In genomic region chr12:131128556-131128955, GRCh38 we compare ENCODE assay signal across 26 cellular contexts.
"Had no signal": no experiment of that assay in that cellular context is flagged by ENCODE, and none has a peak within 500 bp of the region (broad histone marks: within the 10 kb centered on the region; RNA-seq: fewer than 3 reads in every experiment).

No MANE protein-coding gene starts in this region.

- H3K4me3 Mint-ChIP-seq: dendritic cell treated with granulocyte-macrophage colony-stimulating factor and Interleukin-4, amounts not matched to agents 40 ng/mL and 50 ng/mL, for 4 days; immature natural killer cell; nephron progenitor cell; stimulated activated effector memory CD8-positive, alpha-beta T cell treated with anti-CD3 and anti-CD28 coated beads, Interleukin-12 subunit alpha, Interleukin-12 subunit beta, amount 100 ng/mL, for 72 hours had no signal

- H3K4me3 ChIP-seq: colonic mucosa, esophagus squamous epithelium, lower lobe of right lung, pancreas, right lobe of liver, smooth muscle cell, stomach, thyroid gland had no signal

- H3K27ac ChIP-seq: colonic mucosa, esophagus squamous epithelium, lower lobe of right lung, pancreas, right lobe of liver, stomach, thyroid gland had no signal

- ATAC-seq: left colon; left ventricle myocardium superior; lower lobe of right lung; pancreas; right lobe of liver; stimulated activated effector memory CD8-positive, alpha-beta T cell treated with anti-CD3 and anti-CD28 coated beads, Interleukin-12 subunit alpha, Interleukin-12 subunit beta, amount 100 ng/mL, for 72 hours had no signal

- DNase-seq: central memory CD4-positive, alpha-beta T cell; colonic mucosa; effector memory CD4-positive, alpha-beta T cell; erythroblast; esophagus squamous epithelium; foreskin melanocyte; hypothalamus; immature natural killer cell; islet precursor cell; kidney glomerular epithelial cell; left colon; left ventricle myocardium superior; lower lobe of right lung; nephron progenitor cell; nucleus accumbens; pancreas; retina; stimulated activated CD4-positive, alpha-beta T cell treated with anti-CD3 and anti-CD28 coated beads, Interleukin-4, amount 100 ng/mL, for 24 hours; stimulated activated naive CD4-positive, alpha-beta T cell treated with Interleukin-2 at 50 U/mL for 16 hours; stomach; thyroid gland; trophoblast cell had no signal

- H3K36me3 Mint-ChIP-seq: immature natural killer cell; stimulated activated effector memory CD8-positive, alpha-beta T cell treated with anti-CD3 and anti-CD28 coated beads, Interleukin-12 subunit alpha, Interleukin-12 subunit beta, amount 100 ng/mL, for 72 hours had no signal

- H3K27me3 ChIP-seq: colonic mucosa, pancreas, right lobe of liver, stomach, thyroid gland had no signal

- H3K4me1 ChIP-seq: colonic mucosa, pancreas, right lobe of liver had no signal

- H3K36me3 ChIP-seq: colonic mucosa, esophagus squamous epithelium, pancreas, right lobe of liver, stomach, thyroid gland had no signal

- H3K9me3 Mint-ChIP-seq: immature natural killer cell, nephron progenitor cell had no signal

- H3K27ac Mint-ChIP-seq: dendritic cell treated with granulocyte-macrophage colony-stimulating factor and Interleukin-4, amounts not matched to agents 40 ng/mL and 50 ng/mL, for 4 days; nephron progenitor cell; stimulated activated effector memory CD8-positive, alpha-beta T cell treated with anti-CD3 and anti-CD28 coated beads, Interleukin-12 subunit alpha, Interleukin-12 subunit beta, amount 100 ng/mL, for 72 hours had no signal

- H3K9me3 ChIP-seq: colonic mucosa, esophagus squamous epithelium, lower lobe of right lung, pancreas, right lobe of liver, stomach, thyroid gland had no signal
